ENCODE assay signal across 11 cellular contexts in genomic region chr16:48300391-48300856, GRCh38. TPM values are rescaled to one million over a fixed set of nuclear protein-coding genes. Genes with fewer than 3 reads are reported as not detected.
DNase-seq lines count a peak whose midpoint lies in the region; ATAC-seq and TF ChIP-seq lines count a peak whose summit lies in the region.
"Had no signal": no experiment of that assay in that cellular context is flagged by ENCODE, and none has a peak within 500 bp of the region (broad histone marks: within the 10 kb centered on the region; RNA-seq: fewer than 3 reads in every experiment).

No MANE protein-coding gene starts in this region.

- no peaks in the 10 kb centered on the region for H3K4me1 ChIP-seq in right atrium auricular region
- H3K4me1 ChIP-seq in SJSA1 (replicated peaks) = no peaks in the 10 kb centered on the region
- H3K4me1 ChIP-seq in upper lobe of right lung = no peaks in the 10 kb centered on the region

- TF ChIP-seq CTCF in right atrium auricular region (IDR thresholded peaks at IDR 0.05) (no peak), fibroblast of the aortic adventitia (IDR thresholded peaks at IDR 0.05; ENCODE audit: insufficient read depth, low read length) (no peak), upper lobe of right lung (IDR thresholded peaks at IDR 0.05) (no peak)

- H3K27me3 ChIP-seq in right atrium auricular region (no peaks in the 10 kb centered on the region), SJSA1 (replicated peaks) (no peaks in the 10 kb centered on the region), upper lobe of right lung (no peaks in the 10 kb centered on the region)
- H3K27me3 ChIP-seq: ovary had no signal

- DNase-seq in left cardiac atrium (peak; percentile 38), right atrium auricular region (ENCODE audit: low spot score) (no peak), SJSA1 (ENCODE audit: low read depth in 1 of 2, low spot score in 2 of 2) (no peak), fibroblast of the aortic adventitia (ENCODE audit: low read depth) (peak; percentile 96), upper lobe of right lung (no peak), activated gamma-delta T cell (lab: John Stamatoyannopoulos, UW) (no peak), GM19240 (ENCODE audit: insufficient read length, low spot score) (no peak), NCI-H1436 (lab: John Stamatoyannopoulos, UW) (no peak)
- DNase-seq: CD4-positive, CD25-positive, alpha-beta regulatory T cell; NCI-H446 treated with DMSO at 0.1 percent for 48 hours; ovary had no signal

- H3K9me3 ChIP-seq in right atrium auricular region (no peaks in the 10 kb centered on the region), SJSA1 (replicated peaks) (no peaks in the 10 kb centered on the region), upper lobe of right lung (no peaks in the 10 kb centered on the region)
- H3K9me3 ChIP-seq: ovary had no signal

- ATAC-seq in left cardiac atrium = no peak
- ATAC-seq in upper lobe of right lung = peak; percentile 46

- H3K36me3 ChIP-seq in right atrium auricular region (peaks cover 73% of the 10 kb centered on the region), SJSA1 (peaks cover 78% of the 10 kb centered on the region), upper lobe of right lung (peaks cover 87% of the 10 kb centered on the region)
- H3K36me3 ChIP-seq: ovary had no signal

- intact Hi-C loops in left cardiac atrium (cut with DNase I) (no loop called here), upper lobe of right lung (cut with DNase I) (no loop called here)

- H3K27ac ChIP-seq in right atrium auricular region (no peak overlapping the region), SJSA1 (0 out of 2 replicates have a peak overlapping the region, but pooled peaks have one; percentile 0), upper lobe of right lung (peak overlapping the region; percentile 2)
- H3K27ac ChIP-seq: ovary had no signal

- H3K4me3 ChIP-seq in right atrium auricular region = no peak overlapping the region
- H3K4me3 ChIP-seq in SJSA1 = no peak overlapping the region
- no peak overlapping the region for H3K4me3 ChIP-seq in fibroblast of the aortic adventitia (ENCODE audit: low read depth, low read length)
- no peak overlapping the region for H3K4me3 ChIP-seq in upper lobe of right lung
- H3K4me3 ChIP-seq: ovary had no signal

RNA-seq across cellular contexts. Expression of gene ABCC11, which starts 53.1 kb away (rescaled TPM):
- total RNA-seq in left cardiac atrium = not detected
- total RNA-seq in right atrium auricular region = not detected
- 0.66 TPM in 1 of 2 replicates, not detected in the other for total RNA-seq in SJSA1 (2014; rRNA removed; shearing (Covaris generic))
- 0.09 and 2.0 TPM in 2 replicates for total RNA-seq in fibroblast of the aortic adventitia (ENCODE audit: low replicate concordance)
- total RNA-seq in upper lobe of right lung = not detected
- total RNA-seq: CD4-positive, CD25-positive, alpha-beta regulatory T cell had no signal

RNA-seq across cellular contexts. Expression of gene LONP2, which starts 56.3 kb away (rescaled TPM):
- total RNA-seq in left cardiac atrium (10 to 100 TPM; 54.3 to 71.6 TPM), right atrium auricular region (10 to 100 TPM; 37.2 to 48.9 TPM), fibroblast of the aortic adventitia (ENCODE audit: low replicate concordance) (28.3 and 49.3 TPM in 2 replicates), upper lobe of right lung (63.3 TPM)
- total RNA-seq in SJSA1 (2014; rRNA removed; shearing (Covaris generic)) = 28.9 and 48.5 TPM in 2 replicates

Comparison
In these comparisons a context has a peak if more than half of its experiments do, and no peak if none do; other contexts are left out.
1. DNase-seq: peak in left cardiac atrium (single experiment) and fibroblast of the aortic adventitia (single experiment); none in right atrium auricular region (single experiment), SJSA1 (0 of 2), upper lobe of right lung (single experiment), activated gamma-delta T cell (single experiment), GM19240 (single experiment) and NCI-H1436 (single experiment).
2. H3K27ac ChIP-seq: peak in SJSA1 (single experiment) and upper lobe of right lung (single experiment); none in right atrium auricular region (0 of 2).